Comparison of ENCODE assay signal across 9 cellular contexts in genomic region chr11:28674432-28675076, GRCh38.
DNase-seq lines count a peak whose midpoint lies in the region; ATAC-seq and TF ChIP-seq lines count a peak whose summit lies in the region.
"Had no signal": no experiment of that assay in that cellular context is flagged by ENCODE, and none has a peak within 500 bp of the region (broad histone marks: within the 10 kb centered on the region; RNA-seq: fewer than 3 reads in every experiment).

No MANE protein-coding gene starts in this region.

- no peaks in the 10 kb centered on the region for H3K36me3 ChIP-seq in GM23338 (ENCODE audit: insufficient read depth)

- H3K79me2 ChIP-seq in GM23338 (replicated peaks; ENCODE audit: insufficient read depth) = no peaks in the 10 kb centered on the region

- peak; percentile 98 for ATAC-seq in GM23338
- ATAC-seq in HG02588 (IDR thresholded peaks at IDR 0.05; ENCODE audit: unreplicated experiment) = no peak
- ATAC-seq: activated CD8-positive, alpha-beta memory T cell treated with anti-CD3 and anti-CD28 coated beads, Interleukin-2, amount 10 ng/mL, durations not matched to agents 7 days and 5 days had no signal

- peak overlapping the region; percentile 94; the same call in 1 of the 2 replicates for H2AFZ ChIP-seq in GM23338

- no peaks in the 10 kb centered on the region; the same call in 1 of the 2 replicates for H3K4me1 ChIP-seq in GM23338 (ENCODE audit: insufficient read depth)

- H3K36me3 Mint-ChIP-seq in GM23338 (ENCODE audit: low read depth) = no peaks in the 10 kb centered on the region
- no peaks in the 10 kb centered on the region for H3K36me3 Mint-ChIP-seq in activated T-helper 2 cell treated with anti-CD3 and anti-CD28 coated beads, Interferon-gamma antibody, Interleukin-2, Interleukin-4, amounts not matched to agents 10 μg/mL and 5 μg/mL and 100 μg/mL, durations not matched to agents 14 hours and 24 hours and 36 hours (ENCODE audit: low read depth)
- H3K36me3 Mint-ChIP-seq: activated CD8-positive, alpha-beta memory T cell treated with anti-CD3 and anti-CD28 coated beads, Interleukin-2, amount 10 ng/mL, durations not matched to agents 7 days and 5 days had no signal

- H3K27ac Mint-ChIP-seq in GM23338 = no peak overlapping the region
- no peak overlapping the region for H3K27ac Mint-ChIP-seq in activated T-helper 2 cell treated with anti-CD3 and anti-CD28 coated beads, Interferon-gamma antibody, Interleukin-2, Interleukin-4, amounts not matched to agents 10 μg/mL and 5 μg/mL and 100 μg/mL, durations not matched to agents 14 hours and 24 hours and 36 hours
- H3K27ac Mint-ChIP-seq: activated CD8-positive, alpha-beta memory T cell treated with anti-CD3 and anti-CD28 coated beads, Interleukin-2, amount 10 ng/mL, durations not matched to agents 7 days and 5 days had no signal

- TF ChIP-seq CTCF in GM23338 (conservative IDR thresholded peaks at IDR 0.05; ENCODE audit: low read depth in 2 of 2) = peak; percentile 77 to 78

- intact Hi-C loops in activated T-helper 2 cell treated with anti-CD3 and anti-CD28 coated beads, Interferon-gamma antibody, Interleukin-2, Interleukin-4, amounts not matched to agents 10 μg/mL and 5 μg/mL and 100 μg/mL, durations not matched to agents 14 hours and 24 hours and 36 hours (cut with micrococcal nuclease) = no loop called here

- DNase-seq in Ammon's horn (ENCODE audit: low spot score) (peak; percentile 34), GM23338 (ENCODE audit: low spot score) (peak; percentile 57), SK-MEL-5 (ENCODE audit: low read depth, low spot score) (peak; percentile 39), glomerular visceral epithelial cell (ENCODE audit: extremely low spot score) (peak; percentile 24), MV-4-11 (lab: John Stamatoyannopoulos, UW) (no peak)
- no peak for DNase-seq in stimulated activated CD4-positive, alpha-beta T cell treated with anti-CD3 and anti-CD28 coated beads, Interleukin-4, amount 100 ng/mL, for 4 hours
- DNase-seq in activated T-helper 2 cell treated with anti-CD3 and anti-CD28 coated beads, Interferon-gamma antibody, Interleukin-2, Interleukin-4, amounts not matched to agents 10 μg/mL and 5 μg/mL and 100 μg/mL, durations not matched to agents 14 hours and 24 hours and 36 hours (ENCODE audit: low spot score) = no peak
- DNase-seq: activated CD8-positive, alpha-beta memory T cell treated with anti-CD3 and anti-CD28 coated beads, Interleukin-2, amount 10 ng/mL, durations not matched to agents 7 days and 5 days had no signal

- in situ Hi-C loops in SK-MEL-5 (cut with HindIII; ENCODE audit: low pct_unique_long_range_greater_than_20kb, low sequenced_read_pairs) = no loop called here

- no peaks in the 10 kb centered on the region for H3K27me3 ChIP-seq in GM23338 (ENCODE audit: insufficient read depth)

- no peak overlapping the region for H3K4me3 ChIP-seq in GM23338

- peaks cover 9% of the 10 kb centered on the region; the same call in 2 of the 3 replicates for H3K4me1 Mint-ChIP-seq in GM23338
- no peaks in the 10 kb centered on the region for H3K4me1 Mint-ChIP-seq in activated T-helper 2 cell treated with anti-CD3 and anti-CD28 coated beads, Interferon-gamma antibody, Interleukin-2, Interleukin-4, amounts not matched to agents 10 μg/mL and 5 μg/mL and 100 μg/mL, durations not matched to agents 14 hours and 24 hours and 36 hours (ENCODE audit: low read depth)
- H3K4me1 Mint-ChIP-seq: activated CD8-positive, alpha-beta memory T cell treated with anti-CD3 and anti-CD28 coated beads, Interleukin-2, amount 10 ng/mL, durations not matched to agents 7 days and 5 days had no signal

- no peak overlapping the region for H3K4me2 ChIP-seq in GM23338

- H3F3A ChIP-seq in GM23338 (replicated peaks; ENCODE audit: low read depth) = no peaks in the 10 kb centered on the region

- no peaks in the 10 kb centered on the region for H3K9me3 Mint-ChIP-seq in GM23338
- H3K9me3 Mint-ChIP-seq in activated T-helper 2 cell treated with anti-CD3 and anti-CD28 coated beads, Interferon-gamma antibody, Interleukin-2, Interleukin-4, amounts not matched to agents 10 μg/mL and 5 μg/mL and 100 μg/mL, durations not matched to agents 14 hours and 24 hours and 36 hours = no peaks in the 10 kb centered on the region

- H4K20me1 ChIP-seq in GM23338 (replicated peaks; ENCODE audit: insufficient read depth) = no peaks in the 10 kb centered on the region

- H3K9me2 ChIP-seq in GM23338 (ENCODE audit: insufficient read depth) = no peaks in the 10 kb centered on the region; the same call in 1 of the 2 replicates

- H3K27me3 Mint-ChIP-seq in GM23338 (ENCODE audit: insufficient read depth, low read depth, poor library complexity) = no peaks in the 10 kb centered on the region
- no peaks in the 10 kb centered on the region for H3K27me3 Mint-ChIP-seq in activated T-helper 2 cell treated with anti-CD3 and anti-CD28 coated beads, Interferon-gamma antibody, Interleukin-2, Interleukin-4, amounts not matched to agents 10 μg/mL and 5 μg/mL and 100 μg/mL, durations not matched to agents 14 hours and 24 hours and 36 hours (ENCODE audit: low read depth)
- H3K27me3 Mint-ChIP-seq: activated CD8-positive, alpha-beta memory T cell treated with anti-CD3 and anti-CD28 coated beads, Interleukin-2, amount 10 ng/mL, durations not matched to agents 7 days and 5 days had no signal

- no peak overlapping the region for H3K27ac ChIP-seq in GM23338 (ENCODE audit: low read depth)

- H3K4me3 Mint-ChIP-seq in GM23338 = no peak overlapping the region
- H3K4me3 Mint-ChIP-seq in activated T-helper 2 cell treated with anti-CD3 and anti-CD28 coated beads, Interferon-gamma antibody, Interleukin-2, Interleukin-4, amounts not matched to agents 10 μg/mL and 5 μg/mL and 100 μg/mL, durations not matched to agents 14 hours and 24 hours and 36 hours (ENCODE audit: low read depth) = no peak overlapping the region
- H3K4me3 Mint-ChIP-seq: activated CD8-positive, alpha-beta memory T cell treated with anti-CD3 and anti-CD28 coated beads, Interleukin-2, amount 10 ng/mL, durations not matched to agents 7 days and 5 days had no signal

TF ChIP-seq in GM23338, 12 proteins besides CTCF, POLR2A, EP300 and RAD21 (continues in another document):
- TF ChIP-seq EZH2phosphoT487 (IDR thresholded peaks at IDR 0.05; ENCODE audit: unreplicated experiment) = no peak
- TF ChIP-seq ETS1 (IDR thresholded peaks at IDR 0.05) = no peak
- no peak for TF ChIP-seq STAT1 (IDR thresholded peaks at IDR 0.05; ENCODE audit: unreplicated experiment)

Comparison
In these comparisons a context has a peak if more than half of its experiments do, and no peak if none do; other contexts are left out.
1. DNase-seq: peak in Ammon's horn (single experiment), GM23338 (single experiment), SK-MEL-5 (single experiment) and glomerular visceral epithelial cell (single experiment); none in stimulated activated CD4-positive, alpha-beta T cell treated with anti-CD3 and anti-CD28 coated beads, Interleukin-4, amount 100 ng/mL, for 4 hours (0 of 2), activated T-helper 2 cell treated with anti-CD3 and anti-CD28 coated beads, Interferon-gamma antibody, Interleukin-2, Interleukin-4, amounts not matched to agents 10 μg/mL and 5 μg/mL and 100 μg/mL, durations not matched to agents 14 hours and 24 hours and 36 hours (single experiment) and MV-4-11 (single experiment).